10 cellular contexts compared by ENCODE assay signal in genomic region chr11:12694182-12694531, GRCh38. TPM values are rescaled to one million over a fixed set of nuclear protein-coding genes. Genes with fewer than 3 reads are reported as not detected.
A peak's percentile ranks its signal among the peaks of the same experiment; 100 is the strongest.
DNase-seq lines count a peak whose midpoint lies in the region; ATAC-seq and TF ChIP-seq lines count a peak whose summit lies in the region.
"Had no signal": no experiment of that assay in that cellular context is flagged by ENCODE, and none has a peak within 500 bp of the region (broad histone marks: within the 10 kb centered on the region; RNA-seq: fewer than 3 reads in every experiment).

No MANE protein-coding gene starts in this region.

- no peak for DNase-seq in BJ (ENCODE audit: low read depth)
- DNase-seq in NCI-H69 (lab: John Stamatoyannopoulos, UW): peak; percentile 67
- DNase-seq in neural progenitor cell (ENCODE audit: low spot score): no peak
- no peak for DNase-seq in H7
- DNase-seq in GF-D8 (lab: John Stamatoyannopoulos, UW): no peak
- no peak for DNase-seq in HUDEP-2 (lab: John Stamatoyannopoulos, UW; ENCODE audit: unreplicated experiment in 76 of 76)

- no peaks in the 10 kb centered on the region for H3K36me3 ChIP-seq in BJ (ENCODE audit: control insufficient read depth, insufficient read depth, low read length)
- H3K36me3 ChIP-seq in esophagus (ENCODE audit: control insufficient read depth in 2 of 2, insufficient read depth in 2 of 2, low read length in 1 of 2): no peaks in the 10 kb centered on the region
- H3K36me3 ChIP-seq in neural progenitor cell: no peaks in the 10 kb centered on the region
- H3K36me3 ChIP-seq in H7 (replicated peaks; ENCODE audit: control insufficient read depth, insufficient read depth, low read length): no peaks in the 10 kb centered on the region

- POLR2A ChIA-PET in BJ (lab: Charles Lee): no interaction called here

- peaks cover 100% of the 10 kb centered on the region for H3K79me2 ChIP-seq in neural progenitor cell (ENCODE audit: low read depth)

- H3K4me3 Mint-ChIP-seq in neural progenitor cell: peak overlapping the region; percentile 62
- H3K4me3 Mint-ChIP-seq: activated naive CD4-positive, alpha-beta T cell treated with anti-CD3 and anti-CD28 coated beads for 36 hours had no signal

- no peak for TF ChIP-seq CTCF in BJ (IDR thresholded peaks at IDR 0.05; ENCODE audit: insufficient read depth, low read depth, low read length)
- no peak for TF ChIP-seq CTCF in neural progenitor cell (IDR thresholded peaks at IDR 0.05)

- no peaks in the 10 kb centered on the region for H3F3A ChIP-seq in neural progenitor cell (ENCODE audit: low read depth)

- WGBS in esophagus, 2 donors: 7 to 12% methylated on average over 6 of the region's 6 CpGs

- H3K27ac ChIP-seq in esophagus (ENCODE audit: low read depth in 2 of 2, low read length in 1 of 2): peak overlapping the region; percentile 97
- H3K27ac ChIP-seq in neural progenitor cell: no peak overlapping the region

- peak overlapping the region; percentile 87 for H3K27ac Mint-ChIP-seq in neural progenitor cell
- H3K27ac Mint-ChIP-seq: activated naive CD4-positive, alpha-beta T cell treated with anti-CD3 and anti-CD28 coated beads for 36 hours had no signal

- H3K9ac ChIP-seq in neural progenitor cell: no peak overlapping the region

- peak overlapping the region; percentile 46 for H3K4me2 ChIP-seq in neural progenitor cell

- H3K9me3 ChIP-seq in esophagus (ENCODE audit: control insufficient read depth in 2 of 2, insufficient read depth in 1 of 2, low read depth in 1 of 2, low read length in 1 of 2): no peaks in the 10 kb centered on the region
- H3K9me3 ChIP-seq in neural progenitor cell (ENCODE audit: low read depth): no peaks in the 10 kb centered on the region

- H3K27me3 Mint-ChIP-seq in neural progenitor cell (ENCODE audit: insufficient read depth, low read depth): no peaks in the 10 kb centered on the region

- H3K36me3 Mint-ChIP-seq in neural progenitor cell: peaks cover 7% of the 10 kb centered on the region

- CTCF ChIA-PET in BJ (lab: Yijun Ruan, JAX): interaction anchor here (0.6 to 1.6 kb wide), 2 partner anchors 113 to 195 kb away, joined by 3 to 6 read pairs; no protein-coding TSS in a partner anchor

- H4K20me1 ChIP-seq in neural progenitor cell (ENCODE audit: low read depth): peaks cover 100% of the 10 kb centered on the region

- peaks cover 89% of the 10 kb centered on the region for H3K4me1 Mint-ChIP-seq in neural progenitor cell

- no peak overlapping the region for H2AFZ ChIP-seq in neural progenitor cell (replicated peaks)

- H3K4me3 ChIP-seq in BJ (ENCODE audit: low read depth, low read length) (peak overlapping the region; percentile 18), esophagus (ENCODE audit: low read depth in 1 of 2, low read length in 2 of 2) (peak overlapping the region; percentile 20 to 22), neural progenitor cell (no peak overlapping the region), H7 (ENCODE audit: insufficient read depth, low read depth, low read length) (no peak overlapping the region)

- H3K27me3 ChIP-seq in BJ (ENCODE audit: control insufficient read depth, insufficient read depth, low read length) (no peaks in the 10 kb centered on the region), esophagus (ENCODE audit: control insufficient read depth in 1 of 2, insufficient read depth in 2 of 2, low read length in 2 of 2) (no peaks in the 10 kb centered on the region), neural progenitor cell (no peaks in the 10 kb centered on the region), H7 (ENCODE audit: control insufficient read depth, insufficient read depth, low read length) (no peaks in the 10 kb centered on the region)

- H3K4me1 ChIP-seq in esophagus (ENCODE audit: control insufficient read depth in 2 of 2, insufficient read depth in 2 of 2, low read length in 1 of 2) (peaks cover 0 to 9% of the 10 kb centered on the region in 2 donors), neural progenitor cell (peaks cover 64% of the 10 kb centered on the region)

- ATAC-seq in HG03025 (IDR thresholded peaks at IDR 0.05; ENCODE audit: low FRiP score, unreplicated experiment): no peak

- H3K9me3 Mint-ChIP-seq in neural progenitor cell: no peaks in the 10 kb centered on the region
- H3K9me3 Mint-ChIP-seq: activated naive CD4-positive, alpha-beta T cell treated with anti-CD3 and anti-CD28 coated beads for 36 hours had no signal

RNA-seq across cellular contexts. Expression of gene TEAD1, which starts 19.9 kb away (rescaled TPM):
- polyA plus RNA-seq in BJ (2011; rRNA removed) (79.2 and 110 TPM in 2 replicates), esophagus (10 to 100 TPM; 10.4 to 11.2 TPM)
- 112 and 136 TPM in 2 replicates for polyA minus RNA-seq in BJ (2011; rRNA and poly(A)+ RNA removed)
- total RNA-seq in neural progenitor cell (ENCODE audit: low replicate concordance): 93.8 and 98.3 TPM in 2 replicates
- total RNA-seq in H7 (2014; rRNA removed; shearing (Covaris generic)): 58.0 and 78.1 TPM in 2 replicates
- total RNA-seq: mononuclear cell had no signal

Comparison
In these comparisons a context has a peak if more than half of its experiments do, and no peak if none do; other contexts are left out.
1. H3K4me3 ChIP-seq: peak in BJ (single experiment) and esophagus (2 of 2); none in neural progenitor cell (single experiment) and H7 (single experiment).